8 cellular contexts compared by ENCODE assay signal in genomic region chr12:124941170-124941527, GRCh38. TPM values are rescaled to one million over a fixed set of nuclear protein-coding genes. Genes with fewer than 3 reads are reported as not detected.
DNase-seq lines count a peak whose midpoint lies in the region; ATAC-seq and TF ChIP-seq lines count a peak whose summit lies in the region.

No MANE protein-coding gene starts in this region.

- no peaks in the 10 kb centered on the region for H3K79me2 ChIP-seq in mammary epithelial cell (ENCODE audit: insufficient read depth, low read length)

- DNase-seq in heart left ventricle (peak in 1 of 5 donors; percentile 8), Right ventricle myocardium superior (no peak), mammary epithelial cell (no peak), vagina (ENCODE audit: extremely low spot score in 2 of 2) (no peak), NCI-H1417 (lab: John Stamatoyannopoulos, UW) (no peak), amygdala (lab: John Stamatoyannopoulos, UW) (no peak)
- no peak for DNase-seq in activated CD4-positive, alpha-beta T cell treated with anti-CD3 and anti-CD28 coated beads for 1 hour

- no TSS peak for BruUV-seq in mammary epithelial cell (replicated peaks; lab: Mats Ljungman, UMichigan)

- TF ChIP-seq CTCF in heart left ventricle (IDR thresholded peaks at IDR 0.05): no peak
- TF ChIP-seq CTCF in mammary epithelial cell (conservative IDR thresholded peaks at IDR 0.05 in 1 of 2, IDR thresholded peaks at IDR 0.05 in 1 of 2; ENCODE audit: extremely low read depth in 1 of 2, insufficient read depth in 1 of 2, low read depth in 1 of 2, low read length in 2 of 2): no peak
- no peak for TF ChIP-seq CTCF in vagina (IDR thresholded peaks at IDR 0.05)

- WGBS in heart left ventricle, 4 donors: 67 to 80% (median 70%) methylated on average over 7 of the region's 7 CpGs
- WGBS in mammary epithelial cell (ENCODE audit: low coverage, missing lambda C conversion rate): 59% methylated on average over 6 of the region's 7 CpGs
- 81 to 95% methylated on average over 4 to 5 of the region's 7 CpGs for WGBS in mesodermal cell (ENCODE audit: insufficient coverage in 2 of 2), 2 experiments

- H3K9me3 ChIP-seq in heart left ventricle: no peaks in the 10 kb centered on the region
- no peaks in the 10 kb centered on the region for H3K9me3 ChIP-seq in mammary epithelial cell (replicated peaks; ENCODE audit: insufficient read depth, low read length)
- H3K9me3 ChIP-seq in mesodermal cell (ENCODE audit: control insufficient read depth, low read length): no peaks in the 10 kb centered on the region
- no peaks in the 10 kb centered on the region for H3K9me3 ChIP-seq in vagina

- in situ Hi-C loops in mammary epithelial cell (cut with MboI; ENCODE audit: low sequenced_read_pairs in 2 of 2): no loop called here

- H2AFZ ChIP-seq in mammary epithelial cell (ENCODE audit: low read depth, low read length): peak overlapping the region; percentile 66

- H3K9ac ChIP-seq in mammary epithelial cell (ENCODE audit: insufficient read depth, low read length): no peak overlapping the region

- H3K4me3 ChIP-seq in heart left ventricle (peak overlapping the region in 10 of 12 donors; percentile 30 to 69 (median 58)), mammary epithelial cell (replicated peaks in 1 of 3; ENCODE audit: insufficient read depth in 1 of 3, low read depth in 2 of 3, low read length in 3 of 3) (peak overlapping the region in 2 of 3 experiments; percentile 2 to 30), mesodermal cell (ENCODE audit: extremely low read depth, insufficient read depth, low read length, poor library complexity, severe bottlenecking) (peak overlapping the region; percentile 37), vagina (peak overlapping the region; percentile 48 to 51)

- TF ChIP-seq POLR2A in heart left ventricle (IDR thresholded peaks at IDR 0.05) (no peak), vagina (IDR thresholded peaks at IDR 0.05) (no peak)

- dilution Hi-C loops in mammary epithelial cell (cut with HindIII; ENCODE audit: low sequenced_read_pairs): loop anchor here (5.0 kb wide), 1 partner anchor 71 kb away; no protein-coding TSS in a partner anchor

- intact Hi-C loops in heart left ventricle (cut with DNase I): loop anchor here in 6 of 10 donors (2.0 to 5.0 kb wide), 2 partner anchors 34 kb away; no protein-coding TSS in a partner anchor
- intact Hi-C loops in Right ventricle myocardium superior (cut with DNase I): no loop called here
- intact Hi-C loops in mammary epithelial cell (cut with micrococcal nuclease): no loop called here
- intact Hi-C loops in vagina (cut with DNase I): no loop called here

- H3K36me3 ChIP-seq in heart left ventricle (peaks cover 0 to 9% (median 0%) of the 10 kb centered on the region in 9 donors), mammary epithelial cell (ENCODE audit: insufficient read depth, low read length) (peaks cover under 1% of the 10 kb centered on the region), mesodermal cell (ENCODE audit: control insufficient read depth, insufficient read depth, low read length) (peaks cover 12% of the 10 kb centered on the region), vagina (peaks cover 0 to 3% of the 10 kb centered on the region in 2 donors)

- H4K20me1 ChIP-seq in mammary epithelial cell (ENCODE audit: insufficient read depth, low read length): no peaks in the 10 kb centered on the region

- CTCF ChIA-PET in mammary epithelial cell (lab: Charles Lee; ENCODE audit: low non-redundant PET): interaction anchor here (0.6 to 1.1 kb wide), 4 partner anchors 23 to 97 kb away, joined by 3 to 10 read pairs (median 6); no protein-coding TSS in a partner anchor

- peaks cover 0 to 39% (median 25%) of the 10 kb centered on the region in 12 donors for H3K4me1 ChIP-seq in heart left ventricle
- H3K4me1 ChIP-seq in mammary epithelial cell (ENCODE audit: insufficient read depth, low read length): peaks cover 33% of the 10 kb centered on the region
- peaks cover 14% of the 10 kb centered on the region for H3K4me1 ChIP-seq in mesodermal cell (ENCODE audit: control insufficient read depth, insufficient read depth, low read length, poor library complexity, severe bottlenecking)
- H3K4me1 ChIP-seq in vagina: peaks cover 22% of the 10 kb centered on the region

- peak overlapping the region; percentile 71 for H3K4me2 ChIP-seq in mammary epithelial cell (ENCODE audit: insufficient read depth, low read depth, low read length)

- H3K27me3 ChIP-seq in heart left ventricle (no peaks in the 10 kb centered on the region), mammary epithelial cell (ENCODE audit: insufficient read depth, low read length) (no peaks in the 10 kb centered on the region), vagina (no peaks in the 10 kb centered on the region)

- H3K27ac ChIP-seq in heart left ventricle: peak overlapping the region; percentile 62 to 96 (median 88)
- H3K27ac ChIP-seq in mammary epithelial cell (ENCODE audit: insufficient read depth, low read depth, low read length): no peak overlapping the region
- H3K27ac ChIP-seq in mesodermal cell (ENCODE audit: low read depth, low read length, severe bottlenecking): peak overlapping the region; percentile 69
- H3K27ac ChIP-seq in vagina: peak overlapping the region; percentile 97

- ATAC-seq in heart left ventricle (no peak), Right ventricle myocardium superior (ENCODE audit: poor library complexity) (no peak)

RNA-seq across cellular contexts. Expression of gene UBC, which starts 26.7 kb away (rescaled TPM):
- total RNA-seq in heart left ventricle (1,000 to 10,000 TPM in 8 of 9 donors, 100 to 1,000 TPM in 1; 811 to 2,185 (median 1,239) TPM), Right ventricle myocardium superior (1,120 TPM), mammary epithelial cell (1,000 to 10,000 TPM; 1,187 to 2,186 TPM), vagina (2,671 TPM)
- polyA plus RNA-seq in heart left ventricle (1,000 to 10,000 TPM; 1,238 to 1,403 TPM), mammary epithelial cell (3,278 TPM)
- polyA minus RNA-seq in mammary epithelial cell: 2,197 TPM
- 1,245 TPM for polyA plus RNA-seq in mesodermal cell (2013, experiment 1 of 2)
- 1,003 TPM for polyA plus RNA-seq in mesodermal cell (2013, experiment 2 of 2)

RNA-seq across cellular contexts. Expression of gene DHX37, which starts 47.8 kb away (rescaled TPM):
- total RNA-seq in heart left ventricle: 10 to 100 TPM in 3 of 9 donors, 1 to 10 TPM in 6; 3.7 to 13.0 (median 7.1) TPM
- polyA plus RNA-seq in heart left ventricle: 10 to 100 TPM in 1 of 2 donors, 1 to 10 TPM in 1; 3.6 to 18.7 TPM
- total RNA-seq in Right ventricle myocardium superior: 4.9 TPM
- total RNA-seq in mammary epithelial cell: 10 to 100 TPM; 15.8 to 21.8 TPM
- polyA plus RNA-seq in mammary epithelial cell: 13.4 TPM
- polyA minus RNA-seq in mammary epithelial cell: 35.5 TPM
- polyA plus RNA-seq in mesodermal cell (2013, experiment 1 of 2): 6.7 TPM
- polyA plus RNA-seq in mesodermal cell (2013, experiment 2 of 2): 6.1 TPM
- total RNA-seq in vagina: 11.3 TPM

RNA-seq across cellular contexts. Expression of gene BRI3BP, which starts 52.3 kb away (rescaled TPM):
- 1 to 10 TPM; 2.0 to 5.3 (median 3.8) TPM for total RNA-seq in heart left ventricle
- polyA plus RNA-seq in heart left ventricle: 1 to 10 TPM; 1.1 to 3.5 TPM
- total RNA-seq in Right ventricle myocardium superior: 3.5 TPM
- 10 to 100 TPM in 1 of 2 donors, 1 to 10 TPM in 1; 8.2 to 18.4 TPM for total RNA-seq in mammary epithelial cell
- 13.9 TPM for polyA plus RNA-seq in mammary epithelial cell
- polyA minus RNA-seq in mammary epithelial cell: 36.4 TPM
- polyA plus RNA-seq in mesodermal cell (2013, experiment 1 of 2): 2.2 TPM
- polyA plus RNA-seq in mesodermal cell (2013, experiment 2 of 2): 2.3 TPM
- total RNA-seq in vagina: 4.4 TPM

Comparison
In these comparisons a context has a peak if more than half of its experiments do, and no peak if none do; other contexts are left out.
1. intact Hi-C loops: an anchor here in heart left ventricle (2.0 to 5.0 kb wide); none called in Right ventricle myocardium superior, mammary epithelial cell and vagina.